In genomic region chr17:57350266-57350665, GRCh38 we compare ENCODE assay signal across 17 cellular contexts.
DNase-seq lines count a peak whose midpoint lies in the region; ATAC-seq and TF ChIP-seq lines count a peak whose summit lies in the region.
"Had no signal": no experiment of that assay in that cellular context is flagged by ENCODE, and none has a peak within 500 bp of the region (broad histone marks: within the 10 kb centered on the region; RNA-seq: fewer than 3 reads in every experiment).

No MANE protein-coding gene starts in this region.

- peak overlapping the region; percentile 45 for H4K91ac ChIP-seq in mesenchymal stem cell (ENCODE audit: low read length)

- no peak overlapping the region for H3K9ac ChIP-seq in SK-N-SH
- no peak overlapping the region for H3K9ac ChIP-seq in mesenchymal stem cell (ENCODE audit: low read length)

- H3K27me3 ChIP-seq in SK-N-SH (ENCODE audit: insufficient read depth) (no peaks in the 10 kb centered on the region), mesenchymal stem cell (ENCODE audit: control insufficient read depth in 1 of 2, insufficient read depth in 1 of 2, low read length in 2 of 2) (no peaks in the 10 kb centered on the region)
- H3K27me3 ChIP-seq in CD8-positive, alpha-beta memory T cell (ENCODE audit: insufficient read depth, low read length, poor library complexity, severe bottlenecking), result no peaks in the 10 kb centered on the region

- ATAC-seq in SK-N-SH treated with all-trans-retinoic acid at 6 μM for 48 hours, result no peak
- peak; percentile 26 for ATAC-seq in Right ventricle myocardium superior (ENCODE audit: poor library complexity)
- no peak for ATAC-seq in stimulated activated naive B cell treated with anti-CD40 and anti-IgM and Interleukin-4, amounts not matched to agents 10 μg/mL and 1 μg/mL and 100 μg/mL, for 72 hours (replicated peaks)
- ATAC-seq in GM21423 (IDR thresholded peaks at IDR 0.05; ENCODE audit: unreplicated experiment), result no peak
- ATAC-seq in GM19467 (IDR thresholded peaks at IDR 0.05; ENCODE audit: unreplicated experiment), result no peak
- ATAC-seq: T-cell had no signal

- H3K27me3 Mint-ChIP-seq in stimulated activated naive B cell treated with anti-CD40 and anti-IgM and Interleukin-4, amounts not matched to agents 10 μg/mL and 1 μg/mL and 100 μg/mL, for 72 hours, result no peaks in the 10 kb centered on the region
- H3K27me3 Mint-ChIP-seq in CD8-positive, alpha-beta memory T cell, result no peaks in the 10 kb centered on the region
- H3K27me3 Mint-ChIP-seq: activated CD4-positive, alpha-beta T cell treated with anti-CD3 and anti-CD28 coated beads, Interleukin-2, amount 10 ng/mL, durations not matched to agents 7 days and 5 days; T-cell had no signal

- CTCF ChIA-PET in SK-N-SH (lab: Yijun Ruan, JAX), result interaction anchor here (1.0 to 1.9 kb wide), 6 partner anchors 10 to 433 kb away, joined by 3 to 11 read pairs (median 4); no protein-coding TSS in a partner anchor
- CTCF ChIA-PET in CD8-positive, alpha-beta memory T cell (lab: Charles Lee), result no interaction called here

- H3K9me3 ChIP-seq in SK-N-SH (no peaks in the 10 kb centered on the region), mesenchymal stem cell (ENCODE audit: control insufficient read depth, low read length) (no peaks in the 10 kb centered on the region)
- H3K9me3 ChIP-seq in CD8-positive, alpha-beta memory T cell (ENCODE audit: low read length), result no peaks in the 10 kb centered on the region

- no peak overlapping the region for H3K4me3 Mint-ChIP-seq in stimulated activated naive B cell treated with anti-CD40 and anti-IgM and Interleukin-4, amounts not matched to agents 10 μg/mL and 1 μg/mL and 100 μg/mL, for 72 hours
- H3K4me3 Mint-ChIP-seq in CD8-positive, alpha-beta memory T cell, result no peak overlapping the region
- H3K4me3 Mint-ChIP-seq: activated CD4-positive, alpha-beta T cell treated with anti-CD3 and anti-CD28 coated beads, Interleukin-2, amount 10 ng/mL, durations not matched to agents 7 days and 5 days had no signal

- H3K23ac ChIP-seq in mesenchymal stem cell (ENCODE audit: low read length in 2 of 2), result peak overlapping the region in 1 of 2 experiments; percentile 14

- H2AFZ ChIP-seq in SK-N-SH (ENCODE audit: low read depth) (no peak overlapping the region), mesenchymal stem cell (ENCODE audit: low read depth, low read length) (no peak overlapping the region)

- peaks cover 8% of the 10 kb centered on the region for H3F3A ChIP-seq in SK-N-SH (replicated peaks; ENCODE audit: insufficient read depth)

- no peaks in the 10 kb centered on the region for H4K20me1 ChIP-seq in SK-N-SH (ENCODE audit: insufficient read depth)

- H3K14ac ChIP-seq in mesenchymal stem cell (ENCODE audit: low read length in 2 of 2), result no peak overlapping the region

- TF ChIP-seq EP300 in SK-N-SH (IDR thresholded peaks at IDR 0.05; ENCODE audit: borderline replicate concordance in 1 of 2, low read depth in 1 of 2, low read length in 1 of 2), result no peak

- H2BK120ac ChIP-seq in mesenchymal stem cell (ENCODE audit: low read depth, low read length), result no peak overlapping the region

- peak overlapping the region in 1 of 2 experiments; percentile 90; a peak in 2 of 4 replicates for H3K27ac ChIP-seq in SK-N-SH (ENCODE audit: low read depth in 2 of 2, low read length in 1 of 2)
- H3K27ac ChIP-seq in mesenchymal stem cell (ENCODE audit: low read length, poor library complexity, severe bottlenecking), result no peak overlapping the region
- H3K27ac ChIP-seq in CD8-positive, alpha-beta memory T cell (ENCODE audit: low read depth, low read length), result no peak overlapping the region

- H3K4me2 ChIP-seq in SK-N-SH (no peak overlapping the region), mesenchymal stem cell (ENCODE audit: low read length, poor library complexity, severe bottlenecking) (no peak overlapping the region)

- 94% methylated on average over 6 of the region's 6 CpGs for WGBS in SK-N-SH (ENCODE audit: low lambda C conversion rate)
- 94% methylated on average over 6 of the region's 6 CpGs for WGBS in mesenchymal stem cell

- no peak overlapping the region for H2BK5ac ChIP-seq in mesenchymal stem cell (ENCODE audit: low read depth, low read length, poor library complexity, severe bottlenecking)

- H3K4me1 Mint-ChIP-seq in stimulated activated naive B cell treated with anti-CD40 and anti-IgM and Interleukin-4, amounts not matched to agents 10 μg/mL and 1 μg/mL and 100 μg/mL, for 72 hours, result peaks cover 21 to 30% of the 10 kb centered on the region in 2 donors
- H3K4me1 Mint-ChIP-seq in CD8-positive, alpha-beta memory T cell, result peaks cover 47 to 65% (median 54%) of the 10 kb centered on the region in 3 donors

- H3K79me2 ChIP-seq in SK-N-SH (ENCODE audit: insufficient read depth), result no peaks in the 10 kb centered on the region

- H3K79me1 ChIP-seq in mesenchymal stem cell (replicated peaks; ENCODE audit: low read length, poor library complexity, severe bottlenecking), result peaks cover 31% of the 10 kb centered on the region

- H2BK12ac ChIP-seq in mesenchymal stem cell (ENCODE audit: low read length in 2 of 2), result peak overlapping the region in 1 of 2 experiments; percentile 76

- H2AK5ac ChIP-seq in mesenchymal stem cell (ENCODE audit: low read length, severe bottlenecking), result no peak overlapping the region

- no peaks in the 10 kb centered on the region for H3K9me3 Mint-ChIP-seq in stimulated activated naive B cell treated with anti-CD40 and anti-IgM and Interleukin-4, amounts not matched to agents 10 μg/mL and 1 μg/mL and 100 μg/mL, for 72 hours
- no peaks in the 10 kb centered on the region for H3K9me3 Mint-ChIP-seq in CD8-positive, alpha-beta memory T cell
- H3K9me3 Mint-ChIP-seq: T-cell had no signal

- intact Hi-C loops in Right ventricle myocardium superior (cut with DNase I), result no loop called here

- POLR2A ChIA-PET in SK-N-SH (lab: Yijun Ruan, JAX), result interaction anchor here (1.0 to 1.2 kb wide), 2 partner anchors 17 to 71 kb away, joined by 3 read pairs; no protein-coding TSS in a partner anchor
- POLR2A ChIA-PET in CD8-positive, alpha-beta memory T cell (lab: Charles Lee), result no interaction called here

- H4K8ac ChIP-seq in mesenchymal stem cell (ENCODE audit: low read length), result no peak overlapping the region

- H3K36me3 Mint-ChIP-seq in stimulated activated naive B cell treated with anti-CD40 and anti-IgM and Interleukin-4, amounts not matched to agents 10 μg/mL and 1 μg/mL and 100 μg/mL, for 72 hours, result peaks cover 40 to 60% of the 10 kb centered on the region in 2 donors
- H3K36me3 Mint-ChIP-seq in CD8-positive, alpha-beta memory T cell, result peaks cover 5 to 46% (median 23%) of the 10 kb centered on the region in 3 donors

- no peak overlapping the region for H3K4ac ChIP-seq in mesenchymal stem cell (ENCODE audit: low read depth in 1 of 2, low read length in 2 of 2)

- H3K18ac ChIP-seq in mesenchymal stem cell (ENCODE audit: low read depth in 1 of 2, low read length in 2 of 2), result no peak overlapping the region

- H3K36me3 ChIP-seq in SK-N-SH (replicated peaks in 1 of 2; ENCODE audit: control insufficient read depth in 1 of 2, insufficient read depth in 2 of 2, low read length in 1 of 2) (peaks cover 0 to 17% of the 10 kb centered on the region in 2 experiments), mesenchymal stem cell (ENCODE audit: control insufficient read depth in 1 of 2, insufficient read depth in 2 of 2, low read depth in 1 of 2, low read length in 2 of 2) (peaks cover 0 to 25% of the 10 kb centered on the region in 2 experiments)
- peaks cover 9% of the 10 kb centered on the region for H3K36me3 ChIP-seq in CD8-positive, alpha-beta memory T cell (ENCODE audit: insufficient read depth, low read length)

- peaks cover 0 to 38% of the 10 kb centered on the region in 2 experiments; a peak in 2 of 4 replicates for H3K4me1 ChIP-seq in SK-N-SH (ENCODE audit: control insufficient read depth in 1 of 2, insufficient read depth in 2 of 2, low read depth in 1 of 2, low read length in 1 of 2)
- H3K4me1 ChIP-seq in mesenchymal stem cell (ENCODE audit: control insufficient read depth, insufficient read depth, low read depth, low read length), result no peaks in the 10 kb centered on the region
- peaks cover 21% of the 10 kb centered on the region for H3K4me1 ChIP-seq in CD8-positive, alpha-beta memory T cell (ENCODE audit: insufficient read depth, low read length)

- TF ChIP-seq RAD21 in SK-N-SH (IDR thresholded peaks at IDR 0.05; ENCODE audit: low read length), result no peak

- DNase-seq in SK-N-SH (no peak), Right ventricle myocardium superior (no peak), mesenchymal stem cell (no peak)
- no peak for DNase-seq in stimulated activated naive B cell treated with anti-CD40 and anti-IgM and Interleukin-4, amounts not matched to agents 10 μg/mL and 1 μg/mL and 100 μg/mL, for 72 hours
- DNase-seq in CD8-positive, alpha-beta memory T cell, result no peak
- DNase-seq: 8988T; activated CD4-positive, alpha-beta T cell treated with anti-CD3 and anti-CD28 coated beads, Interleukin-2, amount 10 ng/mL, durations not matched to agents 7 days and 5 days; activated naive CD4-positive, alpha-beta T cell; DMS153; foreskin melanocyte; NCI-H146; NCI-H2227 treated with DMSO at 0.1 percent for 48 hours; RPMI8226; T-cell had no signal

- H3K27ac Mint-ChIP-seq in stimulated activated naive B cell treated with anti-CD40 and anti-IgM and Interleukin-4, amounts not matched to agents 10 μg/mL and 1 μg/mL and 100 μg/mL, for 72 hours, result no peak overlapping the region
- H3K27ac Mint-ChIP-seq in CD8-positive, alpha-beta memory T cell, result peak overlapping the region in 1 of 8 donors; percentile 84
- H3K27ac Mint-ChIP-seq: activated CD4-positive, alpha-beta T cell treated with anti-CD3 and anti-CD28 coated beads, Interleukin-2, amount 10 ng/mL, durations not matched to agents 7 days and 5 days; T-cell had no signal

- no peak overlapping the region for H2BK15ac ChIP-seq in mesenchymal stem cell (ENCODE audit: low read depth, poor library complexity, severe bottlenecking)

- TF ChIP-seq CTCF in SK-N-SH (IDR thresholded peaks at IDR 0.05), result no peak

- H3K9me2 ChIP-seq in SK-N-SH, result no peaks in the 10 kb centered on the region

- H3K4me3 ChIP-seq in SK-N-SH (ENCODE audit: low read depth in 2 of 2, low read length in 1 of 2) (no peak overlapping the region), mesenchymal stem cell (ENCODE audit: insufficient read depth in 1 of 2, low read depth in 1 of 2, low read length in 2 of 2) (no peak overlapping the region)
- H3K4me3 ChIP-seq in CD8-positive, alpha-beta memory T cell (ENCODE audit: low read length), result no peak overlapping the region

TF ChIP-seq in SK-N-SH, 30 proteins besides CTCF, POLR2A, EP300 and RAD21:
- no peak for TF ChIP-seq YY1 (IDR thresholded peaks at IDR 0.05; ENCODE audit: low read depth)
- TF ChIP-seq GATA2 (CRISPR knock-in tag; IDR thresholded peaks at IDR 0.05), result 0 out of 2 replicates have a peak, but pooled peaks have one; percentile 5
- TF ChIP-seq JUND (IDR thresholded peaks at IDR 0.05), result no peak
